Comparison of ENCODE assay signal across 8 cellular contexts in the genomic region with DNA sequence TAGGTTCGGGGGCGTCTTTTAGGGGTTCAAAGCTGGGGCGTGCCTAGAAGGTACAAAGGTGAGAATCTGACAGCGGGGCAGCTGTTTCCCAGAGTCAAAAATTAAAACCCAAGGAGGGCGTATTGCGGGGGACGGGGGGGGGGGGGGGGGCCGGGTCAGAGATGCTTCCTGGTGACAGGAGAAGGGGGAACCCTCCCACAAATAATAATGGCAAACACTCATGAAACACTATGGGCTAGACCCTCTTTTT. TPM values are rescaled to one million over a fixed set of nuclear protein-coding genes. Genes with fewer than 3 reads are reported as not detected.
DNase-seq lines count a peak whose midpoint lies in the region; ATAC-seq, FAIRE-seq and TF ChIP-seq lines count a peak whose summit lies in the region.

No MANE protein-coding gene starts in this region.

- H3K27ac ChIP-seq in astrocyte (ENCODE audit: low read depth, low read length), result no peak overlapping the region
- H3K27ac ChIP-seq in liver (ENCODE audit: low read depth in 1 of 2, low read length in 2 of 2), result peak overlapping the region; percentile 94 to 96
- H3K27ac ChIP-seq in thymus (ENCODE audit: low read depth), result peak overlapping the region; percentile 86

- WGBS in liver, result 6% methylated on average over 8 of the region's 8 CpGs
- WGBS in thymus, result 34% methylated on average over 8 of the region's 8 CpGs

- no peak for FAIRE-seq in astrocyte (lab: Jason Lieb, UNC)

- peaks cover 40% of the 10 kb centered on the region for H4K20me1 ChIP-seq in astrocyte (ENCODE audit: insufficient read depth, low read length)

- TF ChIP-seq CTCF in astrocyte (IDR thresholded peaks at IDR 0.05; ENCODE audit: insufficient read depth, low read depth, low read length) (no peak), liver (IDR thresholded peaks at IDR 0.05; ENCODE audit: low read depth, low read length, missing input control) (no peak)

- H3K4me1 ChIP-seq in astrocyte (ENCODE audit: insufficient read depth, low read length) (peaks cover 22% of the 10 kb centered on the region), liver (ENCODE audit: control insufficient read depth in 4 of 4, insufficient read depth in 4 of 4, low read length in 3 of 4) (peaks cover 10 to 53% (median 38%) of the 10 kb centered on the region in 4 donors), thymus (ENCODE audit: control insufficient read depth, insufficient read depth, low read length) (peaks cover 7% of the 10 kb centered on the region)

- TF ChIP-seq RAD21 in liver (IDR thresholded peaks at IDR 0.05), result no peak

- H3K4me3 ChIP-seq in astrocyte (ENCODE audit: insufficient read depth, low read depth, low read length) (peak overlapping the region; percentile 79), liver (ENCODE audit: low read depth in 1 of 3, low read length in 3 of 3) (peak overlapping the region; percentile 71 to 89 (median 72)), thymus (ENCODE audit: low read length) (peak overlapping the region; percentile 94)

- POLR2A ChIA-PET in activated CD4-positive, alpha-beta T cell treated with anti-CD3 and anti-CD28 coated beads, Interleukin-2, amount 10 ng/mL, durations not matched to agents 7 days and 5 days (lab: Charles Lee), result no interaction called here

- H2AFZ ChIP-seq in astrocyte (ENCODE audit: low read depth, low read length), result no peak overlapping the region

- no peak for DNase-seq in activated CD4-positive, alpha-beta T cell treated with anti-CD3 and anti-CD28 coated beads, Interleukin-2, amount 10 ng/mL, durations not matched to agents 7 days and 5 days
- no peak for DNase-seq in activated CD4-positive, alpha-beta T cell treated with anti-CD3 and anti-CD28 coated beads for 48 hours
- no peak for DNase-seq in astrocyte (ENCODE audit: low read depth)
- no peak for DNase-seq in NCI-H748 (lab: John Stamatoyannopoulos, UW; ENCODE audit: unreplicated experiment)

- H3K9me3 ChIP-seq in astrocyte (ENCODE audit: insufficient read depth, low read depth, low read length) (no peaks in the 10 kb centered on the region), liver (ENCODE audit: control insufficient read depth in 4 of 4, low read length in 3 of 4) (no peaks in the 10 kb centered on the region), thymus (ENCODE audit: control insufficient read depth) (no peaks in the 10 kb centered on the region)

- peak overlapping the region; percentile 86 for H3K9ac ChIP-seq in astrocyte (ENCODE audit: low read length)
- H3K9ac ChIP-seq in liver (ENCODE audit: low read depth in 1 of 2, low read length in 2 of 2), result peak overlapping the region in 1 of 2 donors; percentile 42

- H3K4me2 ChIP-seq in astrocyte (ENCODE audit: low read length), result peak overlapping the region; percentile 99

- H3K36me3 ChIP-seq in astrocyte (ENCODE audit: insufficient read depth, low read length) (no peaks in the 10 kb centered on the region), liver (ENCODE audit: control insufficient read depth in 4 of 4, insufficient read depth in 3 of 4, low read depth in 1 of 4, low read length in 3 of 4) (no peaks in the 10 kb centered on the region), thymus (ENCODE audit: control insufficient read depth, insufficient read depth) (no peaks in the 10 kb centered on the region)

- peaks cover 1% of the 10 kb centered on the region for H3K36me3 Mint-ChIP-seq in activated CD4-positive, alpha-beta T cell treated with anti-CD3 and anti-CD28 coated beads, Interleukin-2, amount 10 ng/mL, durations not matched to agents 7 days and 5 days (ENCODE audit: low read depth)
- H3K36me3 Mint-ChIP-seq in astrocyte (ENCODE audit: low read depth, unreplicated experiment), result no peaks in the 10 kb centered on the region

- H3K27me3 Mint-ChIP-seq in activated CD4-positive, alpha-beta T cell treated with anti-CD3 and anti-CD28 coated beads, Interleukin-2, amount 10 ng/mL, durations not matched to agents 7 days and 5 days, result no peaks in the 10 kb centered on the region
- no peaks in the 10 kb centered on the region for H3K27me3 Mint-ChIP-seq in astrocyte (ENCODE audit: low read depth, unreplicated experiment)

- H3K27me3 ChIP-seq in astrocyte (ENCODE audit: insufficient read depth, low read length) (no peaks in the 10 kb centered on the region), liver (ENCODE audit: control insufficient read depth in 4 of 4, insufficient read depth in 4 of 4, low read length in 3 of 4) (no peaks in the 10 kb centered on the region), thymus (ENCODE audit: control insufficient read depth, insufficient read depth) (no peaks in the 10 kb centered on the region)

- peak overlapping the region; percentile 85 for H3K4me3 Mint-ChIP-seq in activated CD4-positive, alpha-beta T cell treated with anti-CD3 and anti-CD28 coated beads, Interleukin-2, amount 10 ng/mL, durations not matched to agents 7 days and 5 days
- H3K4me3 Mint-ChIP-seq in astrocyte (ENCODE audit: unreplicated experiment), result peak overlapping the region; percentile 98

- peaks cover 54% of the 10 kb centered on the region for H3K79me2 ChIP-seq in astrocyte (ENCODE audit: insufficient read depth, low read length)

- peaks cover 47% of the 10 kb centered on the region for H3K4me1 Mint-ChIP-seq in activated CD4-positive, alpha-beta T cell treated with anti-CD3 and anti-CD28 coated beads, Interleukin-2, amount 10 ng/mL, durations not matched to agents 7 days and 5 days
- H3K4me1 Mint-ChIP-seq in astrocyte (ENCODE audit: low read depth, unreplicated experiment), result peaks cover 29% of the 10 kb centered on the region

- no peaks in the 10 kb centered on the region for H3K9me3 Mint-ChIP-seq in activated CD4-positive, alpha-beta T cell treated with anti-CD3 and anti-CD28 coated beads, Interleukin-2, amount 10 ng/mL, durations not matched to agents 7 days and 5 days
- H3K9me3 Mint-ChIP-seq in astrocyte (ENCODE audit: unreplicated experiment), result peaks cover 1% of the 10 kb centered on the region

- H3K27ac Mint-ChIP-seq in activated CD4-positive, alpha-beta T cell treated with anti-CD3 and anti-CD28 coated beads, Interleukin-2, amount 10 ng/mL, durations not matched to agents 7 days and 5 days, result peak overlapping the region; percentile 87
- no peak overlapping the region for H3K27ac Mint-ChIP-seq in astrocyte (ENCODE audit: unreplicated experiment)

- ATAC-seq in GM18909 (IDR thresholded peaks at IDR 0.05; ENCODE audit: poor library complexity, unreplicated experiment) (no peak), HG02763 (IDR thresholded peaks at IDR 0.05; ENCODE audit: unreplicated experiment) (no peak)

- CTCF ChIA-PET in activated CD4-positive, alpha-beta T cell treated with anti-CD3 and anti-CD28 coated beads, Interleukin-2, amount 10 ng/mL, durations not matched to agents 7 days and 5 days (lab: Charles Lee), result no interaction called here

TF ChIP-seq in liver, 16 proteins besides CTCF, POLR2A, EP300 and RAD21:
- TF ChIP-seq FOXA2 (IDR thresholded peaks at IDR 0.05), result no peak
- TF ChIP-seq FOXA1 (IDR thresholded peaks at IDR 0.05), result no peak
- no peak for TF ChIP-seq JUND (IDR thresholded peaks at IDR 0.05)
- TF ChIP-seq HNF4A (conservative IDR thresholded peaks at IDR 0.05), result no peak
- TF ChIP-seq TAF1 (conservative IDR thresholded peaks at IDR 0.05), result no peak

RNA-seq across cellular contexts. Expression of gene PAK4, which starts 0.7 kb away (rescaled TPM):
- 10 to 100 TPM; 16.5 to 17.9 TPM for total RNA-seq in activated CD4-positive, alpha-beta T cell treated with anti-CD3 and anti-CD28 coated beads, Interleukin-2, amount 10 ng/mL, durations not matched to agents 7 days and 5 days
- total RNA-seq in astrocyte (48.0 and 51.1 TPM in 2 replicates), liver (1 to 10 TPM; 5.4 to 9.5 TPM)
- polyA plus RNA-seq in liver (10 to 100 TPM in 1 of 2 donors, 1 to 10 TPM in 1; 6.0 to 16.6 TPM), thymus (14.4 TPM)

RNA-seq across cellular contexts. Expression of gene ACP7, which starts 42.1 kb away (rescaled TPM):
- total RNA-seq in activated CD4-positive, alpha-beta T cell treated with anti-CD3 and anti-CD28 coated beads, Interleukin-2, amount 10 ng/mL, durations not matched to agents 7 days and 5 days, result not detected
- not detected in 2 replicates for total RNA-seq in astrocyte
- total RNA-seq in liver, result under 1 TPM in 1 of 2 donors, not detected in 1; 0.05 TPM
- polyA plus RNA-seq in liver, result not detected
- polyA plus RNA-seq in thymus, result 0.11 TPM
